In genomic region chr1:28811766-28812668, GRCh38 we compare ENCODE assay signal across 1 cellular context.
TF ChIP-seq lines count a peak whose summit lies in the region.

Gene OPRD1 (plus strand): TSS chr1:28812170. CDS start chr1:28812384, 214 bp downstream.

TF ChIP-seq in H1, 55 proteins besides CTCF, POLR2A, EP300 and RAD21 (continued from another document):
- TF ChIP-seq USF2 (IDR thresholded peaks at IDR 0.05; ENCODE audit: low read length) (peak; percentile 65), E2F6 (IDR thresholded peaks at IDR 0.05) (peak; percentile 75), EGR1 (IDR thresholded peaks at IDR 0.05; ENCODE audit: borderline replicate concordance, low read depth, low read length) (peak; percentile 64; the same call in 1 of the 2 replicates), ASH2L (IDR thresholded peaks at IDR 0.05; ENCODE audit: low read length) (peak; percentile 50), KDM4A (IDR thresholded peaks at IDR 0.05; ENCODE audit: low read depth, low read length, severe bottlenecking) (peak; percentile 73), GABPA (IDR thresholded peaks at IDR 0.05; ENCODE audit: borderline replicate concordance, insufficient read depth, low read length) (no peak), TAF7 (optimal IDR thresholded peaks at IDR 0.05; ENCODE audit: borderline replicate concordance, low read depth, low read length) (no peak), NRF1 (IDR thresholded peaks at IDR 0.05; ENCODE audit: low read depth, low read length) (no peak), RBBP5 (IDR thresholded peaks at IDR 0.05; ENCODE audit: borderline replicate concordance, low read depth, low read length) (no peak; the same call in 1 of the 2 replicates), KDM1A (IDR thresholded peaks at IDR 0.05; ENCODE audit: borderline replicate concordance, low read length) (peak; percentile 97), HDAC6 (IDR thresholded peaks at IDR 0.05; ENCODE audit: low read depth, low read length) (no peak)
